ENCODE assay signal across 32 cellular contexts in the genomic region with DNA sequence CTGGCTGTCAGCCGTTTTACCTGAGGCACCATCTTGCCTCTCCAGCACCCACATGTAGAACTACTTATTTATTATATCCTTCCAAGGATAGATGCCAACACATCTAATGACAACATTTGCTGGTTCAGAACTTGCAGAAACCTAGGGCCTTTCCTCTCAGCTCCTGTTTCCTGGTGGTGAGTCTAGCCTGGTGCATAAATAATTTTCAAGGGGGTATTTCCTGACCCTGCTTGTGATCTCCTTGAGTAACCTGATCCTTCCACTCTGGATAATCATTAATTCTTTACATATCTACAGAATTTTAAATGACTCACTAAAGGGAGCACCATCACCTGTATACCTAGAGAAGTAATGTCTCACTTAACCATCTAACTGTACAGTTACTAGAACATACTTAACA.
"Had no signal": no experiment of that assay in that cellular context is flagged by ENCODE, and none has a peak within 500 bp of the region (broad histone marks: within the 10 kb centered on the region; RNA-seq: fewer than 3 reads in every experiment).

No MANE protein-coding gene starts in this region.

- H3K9me3 ChIP-seq: Peyer's patch had no signal

- ATAC-seq: activated T-cell treated with anti-CD3 and anti-CD28 coated beads, Interleukin-2, amount 50 U/mL, for 4 hours; PC-3; Right ventricle myocardium inferior; SK-N-SH treated with all-trans-retinoic acid at 6 μM for 48 hours had no signal

- H3K4me1 Mint-ChIP-seq: activated B cell treated with CpG ODN at 0.5 μM for 24 hours; activated naive CD8-positive, alpha-beta T cell treated with anti-CD3 and anti-CD28 coated beads for 36 hours had no signal

- H3K27ac Mint-ChIP-seq: activated B cell treated with CpG ODN at 0.5 μM for 24 hours; activated CD4-positive, alpha-beta memory T cell treated with anti-CD3 and anti-CD28 coated beads for 36 hours; activated naive CD8-positive, alpha-beta T cell treated with anti-CD3 and anti-CD28 coated beads for 36 hours; activated T-helper 1 cell treated with anti-CD3 and anti-CD28 coated beads, Interleukin-12 subunit alpha, Interleukin-12 subunit beta, Interleukin-2, Interleukin-4 antibody, amounts not matched to agents 30 ng/mL and 10 ng/mL and 1 ng/mL, durations not matched to agents 14 hours and 24 hours and 36 hours had no signal

- H3K27me3 Mint-ChIP-seq: activated B cell treated with CpG ODN at 0.5 μM for 24 hours; activated CD4-positive, alpha-beta memory T cell treated with anti-CD3 and anti-CD28 coated beads for 36 hours; activated naive CD8-positive, alpha-beta T cell treated with anti-CD3 and anti-CD28 coated beads for 36 hours had no signal

- H3K9me3 Mint-ChIP-seq: activated CD4-positive, alpha-beta memory T cell treated with anti-CD3 and anti-CD28 coated beads for 36 hours; activated naive CD8-positive, alpha-beta T cell treated with anti-CD3 and anti-CD28 coated beads for 36 hours; activated T-helper 1 cell treated with anti-CD3 and anti-CD28 coated beads, Interleukin-12 subunit alpha, Interleukin-12 subunit beta, Interleukin-2, Interleukin-4 antibody, amounts not matched to agents 30 ng/mL and 10 ng/mL and 1 ng/mL, durations not matched to agents 14 hours and 24 hours and 36 hours had no signal

- H3K4me3 ChIP-seq: Peyer's patch had no signal

- H3K4me3 Mint-ChIP-seq: activated B cell treated with CpG ODN at 0.5 μM for 24 hours; activated CD4-positive, alpha-beta memory T cell treated with anti-CD3 and anti-CD28 coated beads for 36 hours; activated naive CD8-positive, alpha-beta T cell treated with anti-CD3 and anti-CD28 coated beads for 36 hours; activated T-cell treated with anti-CD3 and anti-CD28 coated beads, Interleukin-2, amount 50 U/mL, for 4 hours; activated T-helper 1 cell treated with anti-CD3 and anti-CD28 coated beads, Interleukin-12 subunit alpha, Interleukin-12 subunit beta, Interleukin-2, Interleukin-4 antibody, amounts not matched to agents 30 ng/mL and 10 ng/mL and 1 ng/mL, durations not matched to agents 14 hours and 24 hours and 36 hours had no signal

- H3K36me3 Mint-ChIP-seq: activated CD4-positive, alpha-beta memory T cell treated with anti-CD3 and anti-CD28 coated beads for 36 hours; activated naive CD8-positive, alpha-beta T cell treated with anti-CD3 and anti-CD28 coated beads for 36 hours had no signal

- H3K27ac ChIP-seq: brain microvascular endothelial cell, Peyer's patch, RWPE1, VCaP had no signal

- DNase-seq: activated B cell treated with CpG ODN at 0.5 μM for 24 hours; activated CD4-positive, alpha-beta memory T cell treated with anti-CD3 and anti-CD28 coated beads for 36 hours; activated CD4-positive, alpha-beta T cell treated with anti-CD3 and anti-CD28 coated beads for 4 hours; activated CD4-positive, alpha-beta T cell treated with anti-CD3 and anti-CD28 coated beads, Interleukin-2, amount 50 U/mL, for 1 hour; activated CD4-positive, CD25-positive, alpha-beta regulatory T cell treated with anti-CD3 and anti-CD28 coated beads, Interleukin-2, amount 50 U/mL, for 72 hours; activated CD8-positive, alpha-beta memory T cell treated with anti-CD3 and anti-CD28 coated beads, Interleukin-2, amount 50 U/mL, for 4 hours; activated effector memory CD4-positive, alpha-beta T cell treated with Interleukin-2 at 50 U/mL for 16 hours; activated naive CD4-positive, alpha-beta T cell treated with anti-CD3 and anti-CD28 coated beads, Interleukin-2, amount 50 U/mL, for 16 hours; activated naive CD8-positive, alpha-beta T cell treated with anti-CD3 and anti-CD28 coated beads for 36 hours; activated T-cell treated with anti-CD3 and anti-CD28 coated beads for 4 hours; activated T-cell treated with anti-CD3 and anti-CD28 coated beads, Interleukin-2, amount 50 U/mL, for 4 hours; amniotic stem cell; aorta; brain microvascular endothelial cell; central memory CD4-positive, alpha-beta T cell; NCI-H1105; NCI-H1417 treated with DMSO at 0.1 percent for 48 hours; NCI-H187 treated with DMSO at 0.1 percent for 48 hours; NCI-H2081; NCI-H345; NCI-H524 treated with DMSO at 0.1 percent for 48 hours; PC-3; Peyer's patch; SIG-M5; T-helper 1 cell; T-helper 2 cell; T-helper 9 cell had no signal

- H3K36me3 ChIP-seq: brain microvascular endothelial cell, Peyer's patch had no signal

- H3K27me3 ChIP-seq: brain microvascular endothelial cell, Peyer's patch had no signal
